8 cellular contexts compared by ENCODE assay signal in genomic region chr3:49413338-49413734, GRCh38. TPM values are rescaled to one million over a fixed set of nuclear protein-coding genes. Genes with fewer than 3 reads are reported as not detected.
DNase-seq lines count a peak whose midpoint lies in the region; ATAC-seq and TF ChIP-seq lines count a peak whose summit lies in the region.

No MANE protein-coding gene starts in this region.

- H3K27me3 ChIP-seq in BLaER1 = no peaks in the 10 kb centered on the region
- no peaks in the 10 kb centered on the region for H3K27me3 ChIP-seq in MM.1S (replicated peaks; ENCODE audit: insufficient read depth, low read length)

- peaks cover 23% of the 10 kb centered on the region for H3F3A ChIP-seq in MM.1S (ENCODE audit: insufficient read depth, low read length)

- no peaks in the 10 kb centered on the region for H3K9me2 ChIP-seq in MM.1S (replicated peaks; ENCODE audit: insufficient read depth, low read length)

- no peak for ATAC-seq in natural killer cell treated with Interleukin-12 subunit alpha and Interleukin-12 subunit beta and Interleukin-15 and Interleukin-18, amount 100 ng/mL, for 72 hours
- no peak for ATAC-seq in HG03025 (IDR thresholded peaks at IDR 0.05; ENCODE audit: low FRiP score, unreplicated experiment)
- ATAC-seq in HG03139 (IDR thresholded peaks at IDR 0.05; ENCODE audit: unreplicated experiment) = no peak

- H4K20me1 ChIP-seq in BLaER1 (peaks cover 33% of the 10 kb centered on the region), MM.1S (ENCODE audit: insufficient read depth, low read length) (peaks cover 19% of the 10 kb centered on the region)

- H3K4me1 Mint-ChIP-seq in dendritic cell treated with granulocyte-macrophage colony-stimulating factor and Interleukin-4, amounts not matched to agents 40 ng/mL and 50 ng/mL, for 4 days (ENCODE audit: low read depth) = peaks cover 72% of the 10 kb centered on the region
- peaks cover 56 to 59% of the 10 kb centered on the region in 2 donors for H3K4me1 Mint-ChIP-seq in natural killer cell treated with Interleukin-12 subunit alpha and Interleukin-12 subunit beta and Interleukin-15 and Interleukin-18, amount 100 ng/mL, for 72 hours (ENCODE audit: low read depth in 2 of 2)

- H3K27ac Mint-ChIP-seq in dendritic cell treated with granulocyte-macrophage colony-stimulating factor and Interleukin-4, amounts not matched to agents 40 ng/mL and 50 ng/mL, for 4 days = peak overlapping the region; percentile 95
- peak overlapping the region; percentile 93 for H3K27ac Mint-ChIP-seq in natural killer cell treated with Interleukin-12 subunit alpha and Interleukin-12 subunit beta and Interleukin-15 and Interleukin-18, amount 100 ng/mL, for 72 hours

- peaks cover 7% of the 10 kb centered on the region for H3K36me3 ChIP-seq in BLaER1
- no peaks in the 10 kb centered on the region for H3K36me3 ChIP-seq in MM.1S (replicated peaks; ENCODE audit: insufficient read depth, low read length)

- H3K4me3 Mint-ChIP-seq in dendritic cell treated with granulocyte-macrophage colony-stimulating factor and Interleukin-4, amounts not matched to agents 40 ng/mL and 50 ng/mL, for 4 days = peak overlapping the region; percentile 96
- peak overlapping the region; percentile 97 for H3K4me3 Mint-ChIP-seq in natural killer cell treated with Interleukin-12 subunit alpha and Interleukin-12 subunit beta and Interleukin-15 and Interleukin-18, amount 100 ng/mL, for 72 hours

- H3K9me3 ChIP-seq in BLaER1 = no peaks in the 10 kb centered on the region
- no peaks in the 10 kb centered on the region for H3K9me3 ChIP-seq in MM.1S (replicated peaks; ENCODE audit: insufficient read depth, low read length)

- H3K9ac ChIP-seq in BLaER1 (peak overlapping the region; percentile 96), MM.1S (ENCODE audit: low read length) (peak overlapping the region; percentile 94)

- H3K4me2 ChIP-seq in BLaER1 (peak overlapping the region; percentile 100), MM.1S (ENCODE audit: low read depth, low read length) (peak overlapping the region; percentile 99)

- peaks cover 60% of the 10 kb centered on the region for H3K79me2 ChIP-seq in MM.1S (ENCODE audit: low read length)

- H3K36me3 Mint-ChIP-seq in dendritic cell treated with granulocyte-macrophage colony-stimulating factor and Interleukin-4, amounts not matched to agents 40 ng/mL and 50 ng/mL, for 4 days (ENCODE audit: low read depth) = peaks cover 78% of the 10 kb centered on the region
- H3K36me3 Mint-ChIP-seq in natural killer cell treated with Interleukin-12 subunit alpha and Interleukin-12 subunit beta and Interleukin-15 and Interleukin-18, amount 100 ng/mL, for 72 hours = peaks cover 11% of the 10 kb centered on the region

- DNase-seq in MM.1S (no peak), NCI-H748 (lab: John Stamatoyannopoulos, UW; ENCODE audit: unreplicated experiment) (no peak), AML-193 (lab: John Stamatoyannopoulos, UW) (no peak)
- DNase-seq in natural killer cell treated with Interleukin-12 subunit alpha and Interleukin-12 subunit beta and Interleukin-15 and Interleukin-18, amount 100 ng/mL, for 72 hours (ENCODE audit: low spot score) = no peak

- no peak overlapping the region for H2AFZ ChIP-seq in MM.1S (ENCODE audit: low read length)

- peak overlapping the region; percentile 100 for H3K27ac ChIP-seq in BLaER1
- peak overlapping the region; percentile 70; the same call in 1 of the 2 replicates for H3K27ac ChIP-seq in MM.1S (ENCODE audit: low read length)

- intact Hi-C loops in dendritic cell treated with granulocyte-macrophage colony-stimulating factor and Interleukin-4, amounts not matched to agents 40 ng/mL and 50 ng/mL, for 4 days (cut with micrococcal nuclease) = loop anchor here (5.0 kb wide), 2 partner anchors 34 to 71 kb away; partner anchors contain the start of gene USP4

- peaks cover 79% of the 10 kb centered on the region for H3K4me1 ChIP-seq in BLaER1
- peaks cover 50% of the 10 kb centered on the region for H3K4me1 ChIP-seq in MM.1S (ENCODE audit: low read length)

- H3K9me3 Mint-ChIP-seq in dendritic cell treated with granulocyte-macrophage colony-stimulating factor and Interleukin-4, amounts not matched to agents 40 ng/mL and 50 ng/mL, for 4 days = no peaks in the 10 kb centered on the region
- H3K9me3 Mint-ChIP-seq in natural killer cell treated with Interleukin-12 subunit alpha and Interleukin-12 subunit beta and Interleukin-15 and Interleukin-18, amount 100 ng/mL, for 72 hours = no peaks in the 10 kb centered on the region

- H3K4me3 ChIP-seq in BLaER1 (peak overlapping the region; percentile 97), MM.1S (ENCODE audit: low read length) (peak overlapping the region; percentile 86)

- no peak for TF ChIP-seq CTCF in MM.1S (IDR thresholded peaks at IDR 0.05; ENCODE audit: low read length)

- H3K27me3 Mint-ChIP-seq in dendritic cell treated with granulocyte-macrophage colony-stimulating factor and Interleukin-4, amounts not matched to agents 40 ng/mL and 50 ng/mL, for 4 days = no peaks in the 10 kb centered on the region
- no peaks in the 10 kb centered on the region for H3K27me3 Mint-ChIP-seq in natural killer cell treated with Interleukin-12 subunit alpha and Interleukin-12 subunit beta and Interleukin-15 and Interleukin-18, amount 100 ng/mL, for 72 hours

RNA-seq across cellular contexts. Expression of gene TCTA, which starts 1.1 kb away (rescaled TPM):
- total RNA-seq in natural killer cell treated with Interleukin-12 subunit alpha and Interleukin-12 subunit beta and Interleukin-15 and Interleukin-18, amount 100 ng/mL, for 72 hours = 10 to 100 TPM; 20.5 to 21.1 TPM

RNA-seq across cellular contexts. Expression of gene RHOA, which starts 1.6 kb away (rescaled TPM):
- 100 to 1,000 TPM; 436 to 448 TPM for total RNA-seq in natural killer cell treated with Interleukin-12 subunit alpha and Interleukin-12 subunit beta and Interleukin-15 and Interleukin-18, amount 100 ng/mL, for 72 hours

RNA-seq across cellular contexts. Expression of gene AMT, which starts 8.9 kb away (rescaled TPM):
- 1 to 10 TPM; 4.4 to 6.0 TPM for total RNA-seq in natural killer cell treated with Interleukin-12 subunit alpha and Interleukin-12 subunit beta and Interleukin-15 and Interleukin-18, amount 100 ng/mL, for 72 hours

RNA-seq across cellular contexts. Expression of gene NICN1, which starts 15.8 kb away (rescaled TPM):
- 10 to 100 TPM; 10.6 to 14.9 TPM for total RNA-seq in natural killer cell treated with Interleukin-12 subunit alpha and Interleukin-12 subunit beta and Interleukin-15 and Interleukin-18, amount 100 ng/mL, for 72 hours

RNA-seq across cellular contexts. Expression of gene GPX1, which starts 55.2 kb away (rescaled TPM):
- 100 to 1,000 TPM in 1 of 2 donors, 10 to 100 TPM in 1; 95.4 to 107 TPM for total RNA-seq in natural killer cell treated with Interleukin-12 subunit alpha and Interleukin-12 subunit beta and Interleukin-15 and Interleukin-18, amount 100 ng/mL, for 72 hours
